1 cellular context compared by ENCODE assay signal in genomic region chr2:241867776-241868420, GRCh38.
TF ChIP-seq lines count a peak whose summit lies in the region.

No MANE protein-coding gene starts in this region.

TF ChIP-seq in WTC11, 78 proteins besides CTCF, POLR2A, EP300 and RAD21 (continued from another document):
- TF ChIP-seq MYBL2 (CRISPR knock-in tag; IDR thresholded peaks at IDR 0.05), result no peak
